ENCODE assay signal across 8 cellular contexts in genomic region chr3:39668420-39668819, GRCh38.
DNase-seq lines count a peak whose midpoint lies in the region; FAIRE-seq and TF ChIP-seq lines count a peak whose summit lies in the region.

No MANE protein-coding gene starts in this region.

- peak; percentile 71 for TF ChIP-seq CTCF in AG09319 (IDR thresholded peaks at IDR 0.05; ENCODE audit: low read depth, low read length)
- TF ChIP-seq CTCF in GM13976 (IDR thresholded peaks at IDR 0.05; ENCODE audit: borderline replicate concordance, control extremely low read depth, extremely low read depth, insufficient read depth, missing control alignments), result peak; percentile 44
- TF ChIP-seq CTCF in KMS-11 (conservative IDR thresholded peaks at IDR 0.05; ENCODE audit: low read depth, low read length), result peak; percentile 68
- TF ChIP-seq CTCF in foreskin fibroblast (IDR thresholded peaks at IDR 0.05; ENCODE audit: low read depth, low read length), result peak; percentile 64

- no peaks in the 10 kb centered on the region for H4K20me1 ChIP-seq in KMS-11 (ENCODE audit: insufficient read depth)

- no peak overlapping the region for H3K4me2 ChIP-seq in KMS-11

- no peak overlapping the region for H2AFZ ChIP-seq in KMS-11 (ENCODE audit: low read depth)

- H3K79me2 ChIP-seq in KMS-11 (ENCODE audit: insufficient read depth, low read depth), result no peaks in the 10 kb centered on the region

- H3K9me3 ChIP-seq in small intestine (ENCODE audit: control insufficient read depth, low read depth), result no peaks in the 10 kb centered on the region

- H3K4me3 ChIP-seq in KMS-11 (IDR thresholded peaks at IDR 0.05; ENCODE audit: insufficient read depth, low read depth, low read length) (no peak overlapping the region), foreskin fibroblast (ENCODE audit: low read depth in 1 of 2, low read length in 2 of 2) (no peak overlapping the region), small intestine (ENCODE audit: low read depth in 1 of 2, low read length in 2 of 2) (no peak overlapping the region)

- 5 to 17% (median 5%) methylated on average over 5 of the region's 5 CpGs for WGBS in small intestine, 3 donors

- DNase-seq in AG09319 (ENCODE audit: extremely low read depth, low read depth), result peak; percentile 25
- DNase-seq in GM13976 (ENCODE audit: low spot score), result no peak
- DNase-seq in SKM-1 treated with dmso at 0.1 percent for 144 hours (lab: John Stamatoyannopoulos, UW; ENCODE audit: unreplicated experiment), result peak; percentile 55
- peak; percentile 21 to 77 for DNase-seq in foreskin fibroblast
- DNase-seq in small intestine, result peak; percentile 31
- DNase-seq in activated gamma-delta T cell (lab: John Stamatoyannopoulos, UW), result no peak
- no peak for DNase-seq in DMS79 (lab: John Stamatoyannopoulos, UW)

- H3K9ac ChIP-seq in KMS-11, result no peak overlapping the region

- H3K27ac ChIP-seq in KMS-11 (no peak overlapping the region), small intestine (ENCODE audit: low read depth in 1 of 2, low read length in 1 of 2) (no peak overlapping the region)

- no peaks in the 10 kb centered on the region for H3K36me3 ChIP-seq in KMS-11 (ENCODE audit: insufficient read depth)
- no peaks in the 10 kb centered on the region for H3K36me3 ChIP-seq in small intestine (ENCODE audit: control insufficient read depth in 2 of 2, insufficient read depth in 2 of 2, low read length in 2 of 2)

- H3K4me1 ChIP-seq in KMS-11 (ENCODE audit: low read depth, poor library complexity, severe bottlenecking) (no peaks in the 10 kb centered on the region), small intestine (ENCODE audit: control insufficient read depth in 2 of 2, insufficient read depth in 1 of 2, low read depth in 1 of 2, low read length in 1 of 2) (no peaks in the 10 kb centered on the region)

- H3K27me3 ChIP-seq in KMS-11 (ENCODE audit: insufficient read depth, low read depth) (no peaks in the 10 kb centered on the region), small intestine (ENCODE audit: control insufficient read depth in 2 of 2, insufficient read depth in 2 of 2, low read length in 2 of 2) (no peaks in the 10 kb centered on the region)

- FAIRE-seq in small intestine (lab: Jason Lieb, UNC), result no peak

- in situ Hi-C loops in GM13976 (cut with MboI; ENCODE audit: low sequenced_read_pairs, unreplicated experiment), result no loop called here

Comparison
In these comparisons a context has a peak if more than half of its experiments do, and no peak if none do; other contexts are left out.
1. DNase-seq: peak in AG09319 (single experiment), SKM-1 treated with dmso at 0.1 percent for 144 hours (single experiment), foreskin fibroblast (2 of 2) and small intestine (single experiment); none in GM13976 (single experiment), activated gamma-delta T cell (single experiment) and DMS79 (single experiment).
2. Peak in every context shown above with its lines, with median percentiles within 50 percentile points of each other: CTCF ChIP-seq.